ENCODE assay signal across 1 cellular context in genomic region chr9:219036-219435, GRCh38. TPM values are rescaled to one million over a fixed set of nuclear protein-coding genes. Genes with fewer than 3 reads are reported as not detected.
"Had no signal": no experiment of that assay in that cellular context is flagged by ENCODE, and none has a peak within 500 bp of the region (broad histone marks: within the 10 kb centered on the region; RNA-seq: fewer than 3 reads in every experiment).

No MANE protein-coding gene starts in this region.

RNA-seq across cellular contexts. Expression of gene DOCK8, which starts 4.4 kb away (rescaled TPM):
- total RNA-seq: HT1080 had no signal
